Comparison of ENCODE assay signal across 12 cellular contexts in the genomic region with DNA sequence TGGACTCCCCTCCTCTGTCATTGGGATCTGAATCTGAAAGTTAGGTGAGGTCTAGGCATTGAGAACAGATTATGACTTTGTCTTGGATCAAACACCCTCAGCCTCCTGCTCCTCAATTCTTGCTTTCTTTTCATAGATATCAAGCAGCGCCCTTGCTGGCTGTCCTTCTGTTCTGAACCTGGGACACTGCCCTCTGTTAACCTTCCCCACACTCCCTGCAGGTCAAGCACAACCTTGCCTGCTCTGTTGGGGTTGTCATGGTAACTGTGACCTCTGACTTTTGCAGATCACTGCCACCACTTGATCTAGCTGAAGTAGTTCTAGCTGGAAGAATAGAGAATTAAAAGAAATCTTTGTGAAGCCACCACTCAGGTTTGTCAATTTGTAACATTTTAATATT. TPM values are rescaled to one million over a fixed set of nuclear protein-coding genes. Genes with fewer than 3 reads are reported as not detected.
DNase-seq lines count a peak whose midpoint lies in the region; ATAC-seq and TF ChIP-seq lines count a peak whose summit lies in the region.
"Had no signal": no experiment of that assay in that cellular context is flagged by ENCODE, and none has a peak within 500 bp of the region (broad histone marks: within the 10 kb centered on the region; RNA-seq: fewer than 3 reads in every experiment).

No MANE protein-coding gene starts in this region.

- H3K36me3 ChIP-seq in liver (ENCODE audit: control insufficient read depth in 4 of 4, insufficient read depth in 3 of 4, low read depth in 1 of 4, low read length in 3 of 4) = no peaks in the 10 kb centered on the region
- H3K36me3 ChIP-seq in testis (ENCODE audit: low read depth, missing control alignments) = no peaks in the 10 kb centered on the region

- H3K9me3 ChIP-seq in liver (ENCODE audit: control insufficient read depth in 4 of 4, low read length in 3 of 4) = no peaks in the 10 kb centered on the region
- H3K9me3 ChIP-seq in testis = no peaks in the 10 kb centered on the region

- TF ChIP-seq POLR2A in testis (IDR thresholded peaks at IDR 0.05) = no peak

- ATAC-seq in HG03571 (IDR thresholded peaks at IDR 0.05; ENCODE audit: unreplicated experiment) = no peak
- no peak for ATAC-seq in GM19452 (IDR thresholded peaks at IDR 0.05; ENCODE audit: unreplicated experiment)
- ATAC-seq: Panc1, Right ventricle myocardium inferior had no signal

- DNase-seq in RPMI8226 = peak; percentile 64
- DNase-seq in iPS DF 19.7 (ENCODE audit: low read depth, low spot score) = peak; percentile 33
- peak; percentile 46 for DNase-seq in testis
- DNase-seq in A172 (ENCODE audit: low spot score) = no peak
- DNase-seq: GOT3, NCI-H1105, NCI-H2081 treated with DMSO at 0.1 percent for 48 hours had no signal

- H3K27me3 ChIP-seq in liver (ENCODE audit: control insufficient read depth in 4 of 4, insufficient read depth in 4 of 4, low read length in 3 of 4) = no peaks in the 10 kb centered on the region
- no peaks in the 10 kb centered on the region for H3K27me3 ChIP-seq in testis

- WGBS in liver = 34% methylated on average over 1 of the region's 1 CpG
- 37 to 58% methylated on average over 1 of the region's 1 CpG for WGBS in testis, 2 donors

- intact Hi-C loops in testis (cut with DNase I; ENCODE audit: low total_unique reads) = no loop called here

- H3K9ac ChIP-seq in liver (ENCODE audit: low read depth in 1 of 2, low read length in 2 of 2) = no peak overlapping the region

- H3K27ac ChIP-seq in liver (ENCODE audit: low read depth in 1 of 2, low read length in 2 of 2) = peak overlapping the region; percentile 17 to 43
- no peak overlapping the region for H3K27ac ChIP-seq in testis

- H3K4me3 ChIP-seq in liver (ENCODE audit: low read depth in 1 of 3, low read length in 3 of 3) (no peak overlapping the region), testis (no peak overlapping the region)

- peak in 1 of 2 donors; percentile 27 for TF ChIP-seq RAD21 in liver (IDR thresholded peaks at IDR 0.05)

- TF ChIP-seq CTCF in liver (IDR thresholded peaks at IDR 0.05; ENCODE audit: low read depth, low read length, missing input control) (no peak), testis (IDR thresholded peaks at IDR 0.05) (no peak)

- H3K4me1 ChIP-seq in liver (ENCODE audit: control insufficient read depth in 4 of 4, insufficient read depth in 4 of 4, low read length in 3 of 4) = peaks cover 0 to 9% (median 7%) of the 10 kb centered on the region in 4 donors
- no peaks in the 10 kb centered on the region for H3K4me1 ChIP-seq in testis

TF ChIP-seq in liver, 16 proteins besides CTCF, POLR2A, EP300 and RAD21:
- TF ChIP-seq HNF4G (IDR thresholded peaks at IDR 0.05) (no peak), GABPA (IDR thresholded peaks at IDR 0.05 in 1 of 2, conservative IDR thresholded peaks at IDR 0.05 in 1 of 2) (no peak), TAF1 (conservative IDR thresholded peaks at IDR 0.05) (no peak), RXRA (IDR thresholded peaks at IDR 0.05) (peak; percentile 95 to 97), FOXA2 (IDR thresholded peaks at IDR 0.05) (no peak), SP1 (IDR thresholded peaks at IDR 0.05) (peak; percentile 53), NR2F2 (IDR thresholded peaks at IDR 0.05) (peak; percentile 65), HNF4A (conservative IDR thresholded peaks at IDR 0.05) (peak; percentile 71 to 82), EGR1 (IDR thresholded peaks at IDR 0.05; ENCODE audit: low read depth in 2 of 2) (no peak)

RNA-seq across cellular contexts. Expression of gene MICA, which starts 16.4 kb away (rescaled TPM):
- total RNA-seq in liver (1 to 10 TPM; 3.3 to 9.1 TPM), testis (10 to 100 TPM; 24.7 to 28.2 TPM)
- polyA plus RNA-seq in liver (1 to 10 TPM; 3.2 to 5.0 TPM), testis (ENCODE audit: insufficient read depth, low read depth, low replicate concordance) (18.2 TPM)
- total RNA-seq in A172 (2014; rRNA removed; shearing (Covaris generic)) = 60.3 and 67.6 TPM in 2 replicates

RNA-seq across cellular contexts. Expression of gene HLA-B, which starts 30.0 kb away (rescaled TPM):
- 100 to 1,000 TPM; 341 to 369 TPM for total RNA-seq in liver
- polyA plus RNA-seq in liver = 100 to 1,000 TPM; 464 to 864 TPM
- total RNA-seq in testis = 100 to 1,000 TPM; 425 to 439 TPM
- 943 TPM for polyA plus RNA-seq in testis (ENCODE audit: insufficient read depth, low read depth, low replicate concordance)
- total RNA-seq in A172 (2014; rRNA removed; shearing (Covaris generic)) = 284 and 365 TPM in 2 replicates

Comparison
In these comparisons a context has a peak if more than half of its experiments do, and no peak if none do; other contexts are left out.
1. H3K27ac ChIP-seq: peak in liver (2 of 2); none in testis (0 of 2).